Comparison of ENCODE assay signal across 22 cellular contexts in genomic region chr11:87031433-87032170, GRCh38.
"Had no signal": no experiment of that assay in that cellular context is flagged by ENCODE, and none has a peak within 500 bp of the region (broad histone marks: within the 10 kb centered on the region; RNA-seq: fewer than 3 reads in every experiment).

No MANE protein-coding gene starts in this region.

- DNase-seq: activated B cell treated with CpG ODN at 0.5 μM for 24 hours; activated CD4-positive, alpha-beta T cell treated with anti-CD3 and anti-CD28 coated beads for 1 hour; activated CD4-positive, alpha-beta T cell treated with anti-CD3 and anti-CD28 coated beads, Interleukin-2, amount 50 U/mL, for 48 hours; activated CD8-positive, alpha-beta memory T cell treated with anti-CD3 and anti-CD28 coated beads for 24 hours; activated effector memory CD4-positive, alpha-beta T cell treated with anti-CD3 and anti-CD28 coated beads, Interleukin-2, amount 50 U/mL, for 16 hours; activated naive CD4-positive, alpha-beta T cell treated with Interleukin-2 at 50 U/mL for 16 hours; activated naive CD8-positive, alpha-beta T cell treated with anti-CD3 and anti-CD28 coated beads, Interleukin-2, amount 50 U/mL, for 24 hours; activated T-cell treated with anti-CD3 and anti-CD28 coated beads, Interleukin-2, amount 50 U/mL, for 4 hours; brain microvascular endothelial cell; Kasumi-1; NCI-H1048; NCI-H1930; NCI-H2171 treated with DMSO at 0.1 percent for 48 hours; NCI-H345; NCI-H510A; NCI-H526 treated with DMSO at 0.1 percent for 48 hours; NK-92 treated with Interleukin-12 subunit alpha and Interleukin-12 subunit beta, amount 100 ng/mL, for 24 hours; SIG-M5; T-helper 17 cell; T-helper 9 cell had no signal

- H3K36me3 ChIP-seq: brain microvascular endothelial cell, cardiac muscle cell had no signal

- H3K27ac ChIP-seq: brain microvascular endothelial cell, cardiac muscle cell had no signal

- FAIRE-seq: RCC 7860 had no signal

- H3K27me3 ChIP-seq: brain microvascular endothelial cell, cardiac muscle cell had no signal

- H3K4me3 ChIP-seq: cardiac muscle cell had no signal
